9 cellular contexts compared by ENCODE assay signal in genomic region chrX:17377047-17377692, GRCh38. TPM values are rescaled to one million over a fixed set of nuclear protein-coding genes. Genes with fewer than 3 reads are reported as not detected.
A peak's percentile ranks its signal among the peaks of the same experiment; 100 is the strongest.
DNase-seq lines count a peak whose midpoint lies in the region; ATAC-seq and TF ChIP-seq lines count a peak whose summit lies in the region.
"Had no signal": no experiment of that assay in that cellular context is flagged by ENCODE, and none has a peak within 500 bp of the region (broad histone marks: within the 10 kb centered on the region; RNA-seq: fewer than 3 reads in every experiment).

No MANE protein-coding gene starts in this region.

- peaks cover 43% of the 10 kb centered on the region for H3K27me3 ChIP-seq in HUES6 (ENCODE audit: control insufficient read depth, insufficient read depth, low read length)
- peaks cover 86% of the 10 kb centered on the region for H3K27me3 ChIP-seq in WERI-Rb-1 (ENCODE audit: insufficient read depth, low read depth, severe bottlenecking)

- H3K9ac ChIP-seq in HUES6 (ENCODE audit: low read length): peak overlapping the region; percentile 56

- POLR2A ChIA-PET in AG04449 (lab: Yijun Ruan, JAX): no interaction called here
- POLR2A ChIA-PET in activated CD8-positive, alpha-beta T cell treated with anti-CD3 and anti-CD28 coated beads, Interleukin-2, amount 10 ng/mL, durations not matched to agents 7 days and 5 days (lab: Charles Lee): no interaction called here

- ATAC-seq in activated CD8-positive, alpha-beta T cell treated with anti-CD3 and anti-CD28 coated beads, Interleukin-2, amount 10 ng/mL, durations not matched to agents 7 days and 5 days: no peak
- ATAC-seq in left ventricle myocardium superior: peak; percentile 30
- ATAC-seq in HG02678 (IDR thresholded peaks at IDR 0.05; ENCODE audit: unreplicated experiment): no peak
- ATAC-seq in GM21515 (IDR thresholded peaks at IDR 0.05; ENCODE audit: unreplicated experiment): no peak

- CTCF ChIA-PET in AG04449 (lab: Yijun Ruan, JAX): interaction anchor here (1.1 to 1.3 kb wide), 2 partner anchors 208 to 313 kb away, joined by 3 read pairs; no protein-coding TSS in a partner anchor
- CTCF ChIA-PET in activated CD8-positive, alpha-beta T cell treated with anti-CD3 and anti-CD28 coated beads, Interleukin-2, amount 10 ng/mL, durations not matched to agents 7 days and 5 days (lab: Charles Lee): no interaction called here

- H3K4me3 Mint-ChIP-seq in activated CD8-positive, alpha-beta T cell treated with anti-CD3 and anti-CD28 coated beads, Interleukin-2, amount 10 ng/mL, durations not matched to agents 7 days and 5 days: peak overlapping the region; percentile 15

- peaks cover 7% of the 10 kb centered on the region for H3K4me1 Mint-ChIP-seq in activated CD8-positive, alpha-beta T cell treated with anti-CD3 and anti-CD28 coated beads, Interleukin-2, amount 10 ng/mL, durations not matched to agents 7 days and 5 days (ENCODE audit: low read depth)

- H3K36me3 ChIP-seq in HUES6 (ENCODE audit: control insufficient read depth, insufficient read depth, low read length) (no peaks in the 10 kb centered on the region), WERI-Rb-1 (no peaks in the 10 kb centered on the region)

- TF ChIP-seq CTCF in AG04449 (IDR thresholded peaks at IDR 0.05; ENCODE audit: insufficient read depth, low read length, missing control alignments) (no peak), WERI-Rb-1 (IDR thresholded peaks at IDR 0.05; ENCODE audit: low read depth, low read length) (no peak)

- peaks cover 8% of the 10 kb centered on the region for H3K9me3 ChIP-seq in HUES6 (ENCODE audit: control insufficient read depth, insufficient read depth, low read depth, low read length)
- H3K9me3 ChIP-seq in WERI-Rb-1 (ENCODE audit: severe bottlenecking): no peaks in the 10 kb centered on the region

- no peak for DNase-seq in AG04449 (ENCODE audit: low read depth, low spot score)
- DNase-seq in activated CD8-positive, alpha-beta T cell treated with anti-CD3 and anti-CD28 coated beads, Interleukin-2, amount 10 ng/mL, durations not matched to agents 7 days and 5 days: no peak
- peak; percentile 46 for DNase-seq in left ventricle myocardium superior
- no peak for DNase-seq in WERI-Rb-1

- peaks cover 3% of the 10 kb centered on the region for H3K9me3 Mint-ChIP-seq in activated CD8-positive, alpha-beta T cell treated with anti-CD3 and anti-CD28 coated beads, Interleukin-2, amount 10 ng/mL, durations not matched to agents 7 days and 5 days (ENCODE audit: insufficient read depth)

- H3K27ac ChIP-seq in HUES6 (ENCODE audit: low read depth, low read length) (no peak overlapping the region), skin epidermis (peak overlapping the region in 4 of 21 experiments; percentile 15 to 69 (median 45)), WERI-Rb-1 (no peak overlapping the region)

- intact Hi-C loops in left ventricle myocardium superior (cut with micrococcal nuclease): no loop called here

- H3K36me3 Mint-ChIP-seq in activated CD8-positive, alpha-beta T cell treated with anti-CD3 and anti-CD28 coated beads, Interleukin-2, amount 10 ng/mL, durations not matched to agents 7 days and 5 days (ENCODE audit: low read depth): no peaks in the 10 kb centered on the region

- H3K27me3 Mint-ChIP-seq in activated CD8-positive, alpha-beta T cell treated with anti-CD3 and anti-CD28 coated beads, Interleukin-2, amount 10 ng/mL, durations not matched to agents 7 days and 5 days (ENCODE audit: low read depth): peaks cover 22% of the 10 kb centered on the region

- no peak overlapping the region for H3K27ac Mint-ChIP-seq in activated CD8-positive, alpha-beta T cell treated with anti-CD3 and anti-CD28 coated beads, Interleukin-2, amount 10 ng/mL, durations not matched to agents 7 days and 5 days

- H3K4me3 ChIP-seq in AG04449 (ENCODE audit: low read depth, low read length) (peak overlapping the region; percentile 70), HUES6 (ENCODE audit: low read depth, low read length) (peak overlapping the region; percentile 82), skin epidermis (peak overlapping the region; percentile 37 to 54 (median 44)), WERI-Rb-1 (ENCODE audit: low read depth, low read length) (no peak overlapping the region)
- H3K4me3 ChIP-seq: GM12878 had no signal

- H3K4me1 ChIP-seq in HUES6 (ENCODE audit: control insufficient read depth, insufficient read depth, low read length): peaks cover 21% of the 10 kb centered on the region

RNA-seq across cellular contexts. Expression of gene NHS, which starts 2.2 kb away (rescaled TPM):
- 1 to 10 TPM in 1 of 2 experiments, under 1 TPM in 1; 0.81 to 1.7 TPM for total RNA-seq in activated CD8-positive, alpha-beta T cell treated with anti-CD3 and anti-CD28 coated beads, Interleukin-2, amount 10 ng/mL, durations not matched to agents 7 days and 5 days
- total RNA-seq in left ventricle myocardium superior: 1.9 TPM
